ENCODE assay signal across 8 cellular contexts in genomic region chr15:55282284-55282833, GRCh38. TPM values are rescaled to one million over a fixed set of nuclear protein-coding genes. Genes with fewer than 3 reads are reported as not detected.
DNase-seq lines count a peak whose midpoint lies in the region; ATAC-seq and TF ChIP-seq lines count a peak whose summit lies in the region.

No MANE protein-coding gene starts in this region.

- DNase-seq in ELR (ENCODE audit: low read depth) (peak; percentile 77), PC-3 (peak; percentile 43), mammary epithelial cell (peak; percentile 76), NCI-H748 (lab: John Stamatoyannopoulos, UW; ENCODE audit: unreplicated experiment) (no peak)
- DNase-seq in natural killer cell treated with Interleukin-12 subunit alpha and Interleukin-12 subunit beta and Interleukin-15 and Interleukin-18, amount 100 ng/mL, for 72 hours (ENCODE audit: low spot score) = peak; percentile 77

- H3K27me3 Mint-ChIP-seq in natural killer cell treated with Interleukin-12 subunit alpha and Interleukin-12 subunit beta and Interleukin-15 and Interleukin-18, amount 100 ng/mL, for 72 hours = no peaks in the 10 kb centered on the region

- BruUV-seq in PC-3 (replicated peaks; lab: Mats Ljungman, UMichigan) (no TSS peak), mammary epithelial cell (replicated peaks; lab: Mats Ljungman, UMichigan) (no TSS peak)

- intact Hi-C loops in PC-3 (cut with micrococcal nuclease) (no loop called here), mammary epithelial cell (cut with micrococcal nuclease) (no loop called here)

- TF ChIP-seq CTCF in PC-3 (conservative IDR thresholded peaks at IDR 0.05; ENCODE audit: low read depth, low read length) = no peak
- no peak for TF ChIP-seq CTCF in mammary epithelial cell (conservative IDR thresholded peaks at IDR 0.05 in 1 of 2, IDR thresholded peaks at IDR 0.05 in 1 of 2; ENCODE audit: extremely low read depth in 1 of 2, insufficient read depth in 1 of 2, low read depth in 1 of 2, low read length in 2 of 2)

- in situ Hi-C loops in mammary epithelial cell (cut with MboI; ENCODE audit: low sequenced_read_pairs in 2 of 2) = no loop called here

- H3K27me3 ChIP-seq in PC-3 (ENCODE audit: low read length) (no peaks in the 10 kb centered on the region), mammary epithelial cell (ENCODE audit: insufficient read depth, low read length) (no peaks in the 10 kb centered on the region)

- H2AFZ ChIP-seq in PC-3 (ENCODE audit: low read length) = no peak overlapping the region
- no peak overlapping the region for H2AFZ ChIP-seq in mammary epithelial cell (ENCODE audit: low read depth, low read length)

- POLR2A ChIA-PET in PC-3 (lab: Charles Lee; ENCODE audit: unreplicated experiment) = no interaction called here

- H3K9me3 ChIP-seq in PC-3 (ENCODE audit: low read length) (no peaks in the 10 kb centered on the region), mammary epithelial cell (replicated peaks; ENCODE audit: insufficient read depth, low read length) (no peaks in the 10 kb centered on the region)

- CTCF ChIA-PET in PC-3 (lab: Charles Lee) = no interaction called here
- CTCF ChIA-PET in mammary epithelial cell (lab: Charles Lee; ENCODE audit: low non-redundant PET) = interaction anchor here (0.6 kb wide), 1 partner anchor 157 kb away, joined by 4 read pairs; no protein-coding TSS in a partner anchor

- peak overlapping the region; percentile 84 for H3K4me3 Mint-ChIP-seq in natural killer cell treated with Interleukin-12 subunit alpha and Interleukin-12 subunit beta and Interleukin-15 and Interleukin-18, amount 100 ng/mL, for 72 hours

- no peaks in the 10 kb centered on the region for H3F3A ChIP-seq in PC-3 (ENCODE audit: low read length, unreplicated experiment)

- H4K20me1 ChIP-seq in PC-3 (ENCODE audit: low read length) (no peaks in the 10 kb centered on the region), mammary epithelial cell (ENCODE audit: insufficient read depth, low read length) (no peaks in the 10 kb centered on the region)

- H3K27ac ChIP-seq in PC-3 (ENCODE audit: low read length) (no peak overlapping the region), mammary epithelial cell (ENCODE audit: insufficient read depth, low read depth, low read length) (no peak overlapping the region)

- no peak overlapping the region for H3K4me2 ChIP-seq in PC-3 (ENCODE audit: low read length)
- H3K4me2 ChIP-seq in mammary epithelial cell (ENCODE audit: insufficient read depth, low read depth, low read length) = peak overlapping the region; percentile 42

- H3K27ac Mint-ChIP-seq in natural killer cell treated with Interleukin-12 subunit alpha and Interleukin-12 subunit beta and Interleukin-15 and Interleukin-18, amount 100 ng/mL, for 72 hours = peak overlapping the region; percentile 97 to 99

- ATAC-seq in PC-3 (peak; percentile 63), GM18868 (IDR thresholded peaks at IDR 0.05; ENCODE audit: unreplicated experiment) (no peak), GM19397 (IDR thresholded peaks at IDR 0.05; ENCODE audit: unreplicated experiment) (no peak), GM21786 (IDR thresholded peaks at IDR 0.05; ENCODE audit: unreplicated experiment) (no peak)
- ATAC-seq in natural killer cell treated with Interleukin-12 subunit alpha and Interleukin-12 subunit beta and Interleukin-15 and Interleukin-18, amount 100 ng/mL, for 72 hours = peak; percentile 56 to 77

- H3K4me1 ChIP-seq in PC-3 (ENCODE audit: insufficient read depth, low read length) (peaks cover 23% of the 10 kb centered on the region), mammary epithelial cell (ENCODE audit: insufficient read depth, low read length) (peaks cover 31% of the 10 kb centered on the region)

- H3K9ac ChIP-seq in PC-3 (ENCODE audit: low read length) (no peak overlapping the region), mammary epithelial cell (ENCODE audit: insufficient read depth, low read length) (no peak overlapping the region)

- peaks cover 92 to 96% of the 10 kb centered on the region in 2 donors for H3K4me1 Mint-ChIP-seq in natural killer cell treated with Interleukin-12 subunit alpha and Interleukin-12 subunit beta and Interleukin-15 and Interleukin-18, amount 100 ng/mL, for 72 hours (ENCODE audit: low read depth in 2 of 2)

- no peak overlapping the region for H3K4me3 ChIP-seq in PC-3 (ENCODE audit: low read length)
- H3K4me3 ChIP-seq in mammary epithelial cell (replicated peaks in 1 of 3; ENCODE audit: insufficient read depth in 1 of 3, low read depth in 2 of 3, low read length in 3 of 3) = no peak overlapping the region

- no peaks in the 10 kb centered on the region for H3K9me3 Mint-ChIP-seq in natural killer cell treated with Interleukin-12 subunit alpha and Interleukin-12 subunit beta and Interleukin-15 and Interleukin-18, amount 100 ng/mL, for 72 hours

- H3K36me3 ChIP-seq in PC-3 (ENCODE audit: low read depth, low read length) (no peaks in the 10 kb centered on the region), mammary epithelial cell (ENCODE audit: insufficient read depth, low read length) (no peaks in the 10 kb centered on the region)

- peaks cover 34% of the 10 kb centered on the region for H3K36me3 Mint-ChIP-seq in natural killer cell treated with Interleukin-12 subunit alpha and Interleukin-12 subunit beta and Interleukin-15 and Interleukin-18, amount 100 ng/mL, for 72 hours

- H3K79me2 ChIP-seq in PC-3 (ENCODE audit: low read length) = no peaks in the 10 kb centered on the region; the same call in 1 of the 2 replicates
- peaks cover 57% of the 10 kb centered on the region for H3K79me2 ChIP-seq in mammary epithelial cell (ENCODE audit: insufficient read depth, low read length)

- WGBS in mammary epithelial cell (ENCODE audit: low coverage, missing lambda C conversion rate) = 6% methylated on average over 3 of the region's 5 CpGs

- H3K9me2 ChIP-seq in PC-3 (replicated peaks; ENCODE audit: low read length) = no peaks in the 10 kb centered on the region

- dilution Hi-C loops in mammary epithelial cell (cut with HindIII; ENCODE audit: low sequenced_read_pairs) = no loop called here

RNA-seq across cellular contexts. Expression of gene RAB27A, which starts 7.3 kb away (rescaled TPM):
- 6.3 and 9.4 TPM in 2 replicates for total RNA-seq in PC-3 (2014; rRNA removed)
- 10 to 100 TPM; 14.7 to 25.9 TPM for total RNA-seq in mammary epithelial cell
- polyA plus RNA-seq in mammary epithelial cell = 19.5 TPM
- polyA minus RNA-seq in mammary epithelial cell = 30.4 TPM
- total RNA-seq in natural killer cell treated with Interleukin-12 subunit alpha and Interleukin-12 subunit beta and Interleukin-15 and Interleukin-18, amount 100 ng/mL, for 72 hours = 100 to 1,000 TPM; 136 to 243 TPM

RNA-seq across cellular contexts. Expression of gene PIGBOS1, which starts 36.6 kb away (rescaled TPM):
- total RNA-seq in PC-3 (2014; rRNA removed) (8.4 and 8.6 TPM in 2 replicates), mammary epithelial cell (10 to 100 TPM in 1 of 2 donors, 1 to 10 TPM in 1; 3.8 to 10.9 TPM)
- polyA plus RNA-seq in mammary epithelial cell = 13.8 TPM
- polyA minus RNA-seq in mammary epithelial cell = not detected
- 10 to 100 TPM; 13.2 to 13.3 TPM for total RNA-seq in natural killer cell treated with Interleukin-12 subunit alpha and Interleukin-12 subunit beta and Interleukin-15 and Interleukin-18, amount 100 ng/mL, for 72 hours

RNA-seq across cellular contexts. Expression of gene PIGB, which starts 36.7 kb away (rescaled TPM):
- total RNA-seq in PC-3 (2014; rRNA removed) = 10.9 and 15.3 TPM in 2 replicates
- 10 to 100 TPM; 23.8 to 24.4 TPM for total RNA-seq in mammary epithelial cell
- 12.0 TPM for polyA plus RNA-seq in mammary epithelial cell
- 11.1 TPM for polyA minus RNA-seq in mammary epithelial cell
- 10 to 100 TPM; 18.4 to 27.5 TPM for total RNA-seq in natural killer cell treated with Interleukin-12 subunit alpha and Interleukin-12 subunit beta and Interleukin-15 and Interleukin-18, amount 100 ng/mL, for 72 hours

Comparison
In these comparisons a context has a peak if more than half of its experiments do, and no peak if none do; other contexts are left out.
1. ATAC-seq: peak in PC-3 (single experiment) and natural killer cell treated with Interleukin-12 subunit alpha and Interleukin-12 subunit beta and Interleukin-15 and Interleukin-18, amount 100 ng/mL, for 72 hours (2 of 2); none in GM18868 (single experiment), GM19397 (single experiment) and GM21786 (single experiment).
2. RNA of gene RAB27A, which starts 7.3 kb away (total RNA-seq): 136 to 243 TPM in natural killer cell treated with Interleukin-12 subunit alpha and Interleukin-12 subunit beta and Interleukin-15 and Interleukin-18, amount 100 ng/mL, for 72 hours; 14.7 to 25.9 TPM in mammary epithelial cell and 6.3 to 9.4 TPM in PC-3; every median in the first group is over 4 times any median in the second.